In genomic region chr5:50962934-50963646, GRCh38 we compare ENCODE assay signal across 8 cellular contexts.
DNase-seq lines count a peak whose midpoint lies in the region; ATAC-seq and FAIRE-seq lines count a peak whose summit lies in the region.

No MANE protein-coding gene starts in this region.

- in situ Hi-C loops in T47D (cut with HindIII; ENCODE audit: low pct_unique_long_range_greater_than_20kb, low sequenced_read_pairs), result no loop called here

- FAIRE-seq in GM18507 (lab: Jason Lieb, UNC), result peak; percentile 78

- ATAC-seq in HG03025 (IDR thresholded peaks at IDR 0.05; ENCODE audit: low FRiP score, unreplicated experiment), result peak; percentile 67

- DNase-seq in A172 (ENCODE audit: low spot score) (peak; percentile 44), GM18507 (ENCODE audit: extremely low spot score, insufficient read length, low read depth) (peak; percentile 65), NCI-H2029 (lab: John Stamatoyannopoulos, UW) (peak; percentile 57), UCSD-AML1 (lab: John Stamatoyannopoulos, UW; ENCODE audit: unreplicated experiment) (peak; percentile 47), T47D (ENCODE audit: low read depth in 1 of 2, low spot score in 1 of 2) (peak; percentile 82 to 86), iris pigment epithelial cell (ENCODE audit: low read depth) (peak; percentile 27)
- DNase-seq in stimulated activated CD4-positive, alpha-beta T cell treated with anti-CD3 and anti-CD28 coated beads, Interleukin-12 subunit alpha, Interleukin-12 subunit beta, amount 100 ng/mL, for 24 hours (ENCODE audit: low read depth in 2 of 2), result peak; percentile 35 to 60

Comparison
In these comparisons a context has a peak if more than half of its experiments do, and no peak if none do; other contexts are left out.
1. Peak in every context shown above with its lines: DNase-seq and ATAC-seq.
2. DNase-seq: peak in every context shown above with its lines; median percentile 84 in T47D; 65 in GM18507; 57 in NCI-H2029; 48 in stimulated activated CD4-positive, alpha-beta T cell treated with anti-CD3 and anti-CD28 coated beads, Interleukin-12 subunit alpha, Interleukin-12 subunit beta, amount 100 ng/mL, for 24 hours; 47 in UCSD-AML1; 44 in A172; 27 in iris pigment epithelial cell.